Comparison of ENCODE assay signal across 8 cellular contexts in genomic region chr12:51922762-51923505, GRCh38. TPM values are rescaled to one million over a fixed set of nuclear protein-coding genes. Genes with fewer than 3 reads are reported as not detected.
DNase-seq lines count a peak whose midpoint lies in the region; ATAC-seq and TF ChIP-seq lines count a peak whose summit lies in the region.

No MANE protein-coding gene starts in this region.

- H3K27ac Mint-ChIP-seq in naive thymus-derived CD4-positive, alpha-beta T cell, result peak overlapping the region in 1 of 9 donors; percentile 71

- H3K4me3 ChIP-seq in AG09309 (ENCODE audit: control insufficient read depth, low read depth, low read length) (no peak overlapping the region), esophagus squamous epithelium (peak overlapping the region in 1 of 4 donors; percentile 44)
- H3K4me3 ChIP-seq in naive thymus-derived CD4-positive, alpha-beta T cell (ENCODE audit: low read length), result no peak overlapping the region

- H3K36me3 Mint-ChIP-seq in naive thymus-derived CD4-positive, alpha-beta T cell, result no peaks in the 10 kb centered on the region

- peak overlapping the region; percentile 33 to 83 (median 77) for H3K27ac ChIP-seq in esophagus squamous epithelium
- no peak overlapping the region for H3K27ac ChIP-seq in naive thymus-derived CD4-positive, alpha-beta T cell (ENCODE audit: low read depth, low read length)

- POLR2A ChIA-PET in naive thymus-derived CD4-positive, alpha-beta T cell (lab: Charles Lee), result interaction anchor here (1.3 kb wide), 1 partner anchor 11 kb away, joined by 5 read pairs; no protein-coding TSS in a partner anchor

- no peak for TF ChIP-seq CTCF in AG09309 (IDR thresholded peaks at IDR 0.05; ENCODE audit: control insufficient read depth, insufficient read depth, low read depth, low read length, missing control alignments)
- TF ChIP-seq CTCF in esophagus squamous epithelium (IDR thresholded peaks at IDR 0.05), result no peak

- WGBS in esophagus squamous epithelium, 2 donors, result 39 to 45% methylated on average over 6 to 15 of the region's 16 CpGs

- no peaks in the 10 kb centered on the region for H3K9me3 ChIP-seq in esophagus squamous epithelium
- H3K9me3 ChIP-seq in naive thymus-derived CD4-positive, alpha-beta T cell (ENCODE audit: control insufficient read depth in 2 of 3, low read length in 3 of 3), result no peaks in the 10 kb centered on the region

- peak; percentile 64 for ATAC-seq in naive thymus-derived CD4-positive, alpha-beta T cell

- peaks cover 10 to 31% (median 18%) of the 10 kb centered on the region in 3 donors for H3K4me1 ChIP-seq in esophagus squamous epithelium
- H3K4me1 ChIP-seq in naive thymus-derived CD4-positive, alpha-beta T cell (ENCODE audit: control insufficient read depth in 2 of 2, insufficient read depth in 2 of 2, low read length in 2 of 2), result no peaks in the 10 kb centered on the region

- H3K4me3 Mint-ChIP-seq in naive thymus-derived CD4-positive, alpha-beta T cell, result peak overlapping the region in 2 of 10 donors; percentile 39 to 44

- no peaks in the 10 kb centered on the region for H3K27me3 ChIP-seq in esophagus squamous epithelium
- H3K27me3 ChIP-seq in naive thymus-derived CD4-positive, alpha-beta T cell (ENCODE audit: control insufficient read depth in 2 of 2, insufficient read depth in 2 of 2, low read length in 2 of 2), result peaks cover 0 to 3% of the 10 kb centered on the region in 2 donors

- no peak for TF ChIP-seq POLR2A in esophagus squamous epithelium (IDR thresholded peaks at IDR 0.05)

- H3K4me1 Mint-ChIP-seq in naive thymus-derived CD4-positive, alpha-beta T cell, result peaks cover 5 to 12% (median 9%) of the 10 kb centered on the region in 7 donors

- peaks cover 0 to 8% (median 0%) of the 10 kb centered on the region in 3 donors for H3K36me3 ChIP-seq in esophagus squamous epithelium
- H3K36me3 ChIP-seq in naive thymus-derived CD4-positive, alpha-beta T cell (ENCODE audit: control insufficient read depth in 2 of 3, insufficient read depth in 3 of 3, low read length in 3 of 3), result no peaks in the 10 kb centered on the region

- peak; percentile 38 for DNase-seq in AG09309 (ENCODE audit: low read depth)
- DNase-seq in NCI-H2029 treated with DMSO at 0.1 percent for 48 hours (lab: John Stamatoyannopoulos, UW), result peak; percentile 23
- no peak for DNase-seq in esophagus squamous epithelium (lab: John Stamatoyannopoulos, UW)
- peak in 1 of 9 donors; percentile 9 for DNase-seq in naive thymus-derived CD4-positive, alpha-beta T cell
- no peak for DNase-seq in NCI-H146 treated with DMSO at 0.1 percent for 48 hours (lab: John Stamatoyannopoulos, UW; ENCODE audit: unreplicated experiment)
- no peak for DNase-seq in HPDE6-E6E7 (ENCODE audit: extremely low spot score)
- no peak for DNase-seq in cerebellar nuclear complex (lab: John Stamatoyannopoulos, UW)
- DNase-seq in NCI-H1048 (lab: John Stamatoyannopoulos, UW), result no peak

- intact Hi-C loops in esophagus squamous epithelium (cut with DNase I), result no loop called here
- intact Hi-C loops in naive thymus-derived CD4-positive, alpha-beta T cell (cut with micrococcal nuclease), result loop anchor here in 1 of 2 donors (1.0 kb wide), 1 partner anchor 100 kb away; no protein-coding TSS in a partner anchor

- CTCF ChIA-PET in naive thymus-derived CD4-positive, alpha-beta T cell (lab: Charles Lee), result interaction anchor here (0.5 to 5.5 kb wide), 8 partner anchors 11 to 110 kb away, joined by 3 to 35 read pairs (median 3); no protein-coding TSS in a partner anchor

- peaks cover 0 to 13% (median 0%) of the 10 kb centered on the region in 5 donors for H3K27me3 Mint-ChIP-seq in naive thymus-derived CD4-positive, alpha-beta T cell

- H3K9me3 Mint-ChIP-seq in naive thymus-derived CD4-positive, alpha-beta T cell, result peaks cover 0 to 1% (median 0%) of the 10 kb centered on the region in 11 donors

RNA-seq across cellular contexts. Expression of gene ACVRL1, which starts 15.6 kb away (rescaled TPM):
- total RNA-seq in esophagus squamous epithelium, result 10 to 100 TPM in 3 of 4 donors, 1 to 10 TPM in 1; 2.0 to 71.3 (median 14.5) TPM
- under 1 TPM in 2 of 5 experiments, not detected in 3; 0.64 to 0.70 TPM for total RNA-seq in naive thymus-derived CD4-positive, alpha-beta T cell
- not detected for polyA plus RNA-seq in naive thymus-derived CD4-positive, alpha-beta T cell

RNA-seq across cellular contexts. Expression of gene ACVR1B, which starts 28.6 kb away (rescaled TPM):
- total RNA-seq in esophagus squamous epithelium, result 10 to 100 TPM; 11.4 to 31.7 (median 16.8) TPM
- 10 to 100 TPM in 4 of 5 experiments, 1 to 10 TPM in 1; 4.9 to 14.8 (median 14.2) TPM for total RNA-seq in naive thymus-derived CD4-positive, alpha-beta T cell
- 1 to 10 TPM; 2.5 to 2.9 TPM for polyA plus RNA-seq in naive thymus-derived CD4-positive, alpha-beta T cell

RNA-seq across cellular contexts. Expression of gene ANKRD33, which starts 35.0 kb away (rescaled TPM):
- under 1 TPM in 1 of 4 donors, not detected in 3; 0.70 TPM for total RNA-seq in esophagus squamous epithelium
- total RNA-seq in naive thymus-derived CD4-positive, alpha-beta T cell, result not detected
- polyA plus RNA-seq in naive thymus-derived CD4-positive, alpha-beta T cell, result not detected

Comparison
In these comparisons a context has a peak if more than half of its experiments do, and no peak if none do; other contexts are left out.
1. DNase-seq: peak in AG09309 (single experiment) and NCI-H2029 treated with DMSO at 0.1 percent for 48 hours (single experiment); none in esophagus squamous epithelium (single experiment), NCI-H146 treated with DMSO at 0.1 percent for 48 hours (single experiment), HPDE6-E6E7 (single experiment), cerebellar nuclear complex (0 of 2) and NCI-H1048 (single experiment).